ENCODE assay signal across 26 cellular contexts in genomic region chr10:32629910-32630309, GRCh38.
"Had no signal": no experiment of that assay in that cellular context is flagged by ENCODE, and none has a peak within 500 bp of the region (broad histone marks: within the 10 kb centered on the region; RNA-seq: fewer than 3 reads in every experiment).

No MANE protein-coding gene starts in this region.

- H3K9me3 Mint-ChIP-seq: stimulated activated effector memory CD8-positive, alpha-beta T cell treated with anti-CD3 and anti-CD28 coated beads, Interleukin-12 subunit alpha, Interleukin-12 subunit beta, amount 100 ng/mL, for 72 hours had no signal

- H3K36me3 Mint-ChIP-seq: stimulated activated effector memory CD8-positive, alpha-beta T cell treated with anti-CD3 and anti-CD28 coated beads, Interleukin-12 subunit alpha, Interleukin-12 subunit beta, amount 100 ng/mL, for 72 hours had no signal

- DNase-seq: activated CD4-positive, alpha-beta memory T cell treated with anti-CD3 and anti-CD28 coated beads, Interleukin-2, amount 10 ng/mL, durations not matched to agents 7 days and 5 days; activated CD4-positive, alpha-beta T cell treated with anti-CD3 and anti-CD28 coated beads for 1 hour; activated CD4-positive, alpha-beta T cell treated with anti-CD3 and anti-CD28 coated beads, Interleukin-2, amount 10 ng/mL, durations not matched to agents 7 days and 5 days; activated CD8-positive, alpha-beta memory T cell treated with anti-CD3 and anti-CD28 coated beads, Interleukin-2, amount 50 U/mL, for 48 hours; activated gamma-delta T cell treated with Interleukin-2 at 50 U/mL for 16 hours; activated naive CD4-positive, alpha-beta T cell treated with anti-CD3 and anti-CD28 coated beads, Interleukin-2, amount 50 U/mL, for 16 hours; activated T-cell treated with anti-CD3 and anti-CD28 coated beads, Interleukin-2, amount 50 U/mL, for 24 hours; amniotic stem cell; caudate nucleus; foreskin keratinocyte; heart left ventricle; left cardiac atrium; left ventricle myocardium superior; naive thymus-derived CD4-positive, alpha-beta T cell; right lobe of liver; stimulated activated CD4-positive, alpha-beta T cell treated with anti-CD3 and anti-CD28 coated beads, Interleukin-4, amount 100 ng/mL, for 24 hours; stimulated activated naive CD8-positive, alpha-beta T cell treated with anti-CD3 and anti-CD28 coated beads, Interleukin-15, amount 100 ng/mL, for 72 hours; substantia nigra; T-helper 2 cell; thyroid gland had no signal

- H3K36me3 ChIP-seq: esophagus muscularis mucosa, right lobe of liver, thyroid gland had no signal

- H3K27me3 ChIP-seq: esophagus muscularis mucosa, foreskin keratinocyte, heart left ventricle, right lobe of liver, thyroid gland had no signal

- H3K4me3 ChIP-seq: esophagus muscularis mucosa, heart left ventricle, right lobe of liver, skin epidermis, thyroid gland had no signal

- H3K9me3 ChIP-seq: right lobe of liver, thyroid gland had no signal

- H3K27ac ChIP-seq: esophagus muscularis mucosa, foreskin keratinocyte, heart left ventricle, right lobe of liver, skin epidermis, thyroid gland had no signal

- H3K4me1 Mint-ChIP-seq: activated CD4-positive, alpha-beta memory T cell treated with anti-CD3 and anti-CD28 coated beads, Interleukin-2, amount 10 ng/mL, durations not matched to agents 7 days and 5 days; activated CD4-positive, alpha-beta T cell treated with anti-CD3 and anti-CD28 coated beads, Interleukin-2, amount 10 ng/mL, durations not matched to agents 7 days and 5 days; mesothelial cell of epicardium; neural crest cell; stimulated activated effector memory CD8-positive, alpha-beta T cell treated with anti-CD3 and anti-CD28 coated beads, Interleukin-12 subunit alpha, Interleukin-12 subunit beta, amount 100 ng/mL, for 72 hours had no signal

- H3K4me3 Mint-ChIP-seq: activated CD4-positive, alpha-beta memory T cell treated with anti-CD3 and anti-CD28 coated beads, Interleukin-2, amount 10 ng/mL, durations not matched to agents 7 days and 5 days; activated CD4-positive, alpha-beta T cell treated with anti-CD3 and anti-CD28 coated beads, Interleukin-2, amount 10 ng/mL, durations not matched to agents 7 days and 5 days; activated T-cell treated with anti-CD3 and anti-CD28 coated beads, Interleukin-2, amount 50 U/mL, for 24 hours; mesothelial cell of epicardium; naive thymus-derived CD4-positive, alpha-beta T cell; neural crest cell; stimulated activated effector memory CD8-positive, alpha-beta T cell treated with anti-CD3 and anti-CD28 coated beads, Interleukin-12 subunit alpha, Interleukin-12 subunit beta, amount 100 ng/mL, for 72 hours; stimulated activated naive CD8-positive, alpha-beta T cell treated with anti-CD3 and anti-CD28 coated beads, Interleukin-15, amount 100 ng/mL, for 72 hours had no signal

- H3K27ac Mint-ChIP-seq: activated CD4-positive, alpha-beta memory T cell treated with anti-CD3 and anti-CD28 coated beads, Interleukin-2, amount 10 ng/mL, durations not matched to agents 7 days and 5 days; activated CD4-positive, alpha-beta T cell treated with anti-CD3 and anti-CD28 coated beads, Interleukin-2, amount 10 ng/mL, durations not matched to agents 7 days and 5 days; activated T-cell treated with anti-CD3 and anti-CD28 coated beads, Interleukin-2, amount 50 U/mL, for 24 hours; mesothelial cell of epicardium; naive thymus-derived CD4-positive, alpha-beta T cell; stimulated activated effector memory CD8-positive, alpha-beta T cell treated with anti-CD3 and anti-CD28 coated beads, Interleukin-12 subunit alpha, Interleukin-12 subunit beta, amount 100 ng/mL, for 72 hours; stimulated activated naive CD8-positive, alpha-beta T cell treated with anti-CD3 and anti-CD28 coated beads, Interleukin-15, amount 100 ng/mL, for 72 hours had no signal

- H3K27me3 Mint-ChIP-seq: activated CD4-positive, alpha-beta memory T cell treated with anti-CD3 and anti-CD28 coated beads, Interleukin-2, amount 10 ng/mL, durations not matched to agents 7 days and 5 days; activated CD4-positive, alpha-beta T cell treated with anti-CD3 and anti-CD28 coated beads, Interleukin-2, amount 10 ng/mL, durations not matched to agents 7 days and 5 days; activated T-cell treated with anti-CD3 and anti-CD28 coated beads, Interleukin-2, amount 50 U/mL, for 24 hours; naive thymus-derived CD4-positive, alpha-beta T cell; stimulated activated naive CD8-positive, alpha-beta T cell treated with anti-CD3 and anti-CD28 coated beads, Interleukin-15, amount 100 ng/mL, for 72 hours had no signal

- FAIRE-seq: keratinocyte had no signal

- H3K4me1 ChIP-seq: esophagus muscularis mucosa, foreskin keratinocyte, heart left ventricle, right lobe of liver had no signal
